Comparison of ENCODE assay signal across 20 cellular contexts in the genomic region with DNA sequence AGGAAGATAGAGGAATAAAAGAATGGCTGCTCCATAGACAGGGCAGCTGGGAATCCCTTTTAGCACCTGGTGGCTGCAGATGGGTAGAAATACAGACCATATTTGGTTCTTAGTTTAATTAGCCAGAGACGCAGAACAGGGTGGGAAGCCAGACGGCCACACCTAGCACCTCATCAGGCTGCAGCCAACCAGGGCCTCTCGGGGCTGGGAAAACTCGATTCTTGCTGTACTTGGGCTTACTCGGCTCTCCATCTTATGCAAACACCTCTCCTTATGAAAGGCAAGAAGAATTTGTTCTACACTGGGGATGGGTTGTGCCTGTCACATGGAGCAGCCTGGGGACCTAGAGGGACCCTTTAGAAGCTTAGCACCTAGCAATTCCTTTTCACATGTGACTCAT. TPM values are rescaled to one million over a fixed set of nuclear protein-coding genes. Genes with fewer than 3 reads are reported as not detected.
A peak's percentile ranks its signal among the peaks of the same experiment; 100 is the strongest.
DNase-seq lines count a peak whose midpoint lies in the region; ATAC-seq and TF ChIP-seq lines count a peak whose summit lies in the region.
"Had no signal": no experiment of that assay in that cellular context is flagged by ENCODE, and none has a peak within 500 bp of the region (broad histone marks: within the 10 kb centered on the region; RNA-seq: fewer than 3 reads in every experiment).

No MANE protein-coding gene starts in this region.

- ATAC-seq in PC-3 (peak; percentile 56), foreskin keratinocyte (peak; percentile 53), GM18517 (IDR thresholded peaks at IDR 0.05; ENCODE audit: unreplicated experiment) (no peak), GM21423 (IDR thresholded peaks at IDR 0.05; ENCODE audit: unreplicated experiment) (no peak)
- ATAC-seq: body of pancreas, K562 had no signal

- H2AK5ac ChIP-seq in trophoblast cell (ENCODE audit: low read length): no peak overlapping the region

- H3K18ac ChIP-seq in trophoblast cell (ENCODE audit: low read length): no peak overlapping the region

- intact Hi-C loops in PC-3 (cut with micrococcal nuclease): no loop called here

- no peaks in the 10 kb centered on the region for H3K36me3 ChIP-seq in PC-3 (ENCODE audit: low read depth, low read length)
- no peaks in the 10 kb centered on the region for H3K36me3 ChIP-seq in trophoblast cell (ENCODE audit: control insufficient read depth in 1 of 2, insufficient read depth in 2 of 2, low read length in 2 of 2)
- H3K36me3 ChIP-seq: BE2C, upper lobe of left lung had no signal

- H3K4me3 ChIP-seq in PC-3 (ENCODE audit: low read length) (peak overlapping the region; percentile 37; the same call in 1 of the 2 replicates), trophoblast cell (ENCODE audit: low read depth, low read length) (no peak overlapping the region)
- H3K4me3 ChIP-seq: body of pancreas, K562 had no signal

- no peak overlapping the region for H3K4me3 Mint-ChIP-seq in endothelial cell (ENCODE audit: unreplicated experiment)

- H3K27ac ChIP-seq in PC-3 (ENCODE audit: low read length): no peak overlapping the region
- H3K27ac ChIP-seq in foreskin keratinocyte: no peak overlapping the region
- no peak overlapping the region for H3K27ac ChIP-seq in trophoblast cell (ENCODE audit: low read depth, low read length)
- H3K27ac ChIP-seq: body of pancreas, upper lobe of left lung had no signal

- no peak overlapping the region for H4K12ac ChIP-seq in trophoblast cell (ENCODE audit: low read depth, low read length)

- H3K79me2 ChIP-seq in PC-3 (ENCODE audit: low read length) (no peaks in the 10 kb centered on the region), trophoblast cell (ENCODE audit: control insufficient read depth, insufficient read depth, low read length, poor library complexity) (no peaks in the 10 kb centered on the region)

- H3K23ac ChIP-seq in trophoblast cell (ENCODE audit: low read length): no peak overlapping the region

- POLR2A ChIA-PET in PC-3 (lab: Charles Lee; ENCODE audit: unreplicated experiment): no interaction called here

- H3K27me3 ChIP-seq in PC-3 (ENCODE audit: low read length): no peaks in the 10 kb centered on the region
- no peaks in the 10 kb centered on the region for H3K27me3 ChIP-seq in foreskin keratinocyte
- no peaks in the 10 kb centered on the region for H3K27me3 ChIP-seq in trophoblast cell (ENCODE audit: insufficient read depth, low read length)
- H3K27me3 ChIP-seq: BE2C, body of pancreas, upper lobe of left lung had no signal

- H3K4me1 Mint-ChIP-seq in endothelial cell (ENCODE audit: unreplicated experiment): peaks cover 7% of the 10 kb centered on the region

- no peaks in the 10 kb centered on the region for H3F3A ChIP-seq in PC-3 (ENCODE audit: low read length, unreplicated experiment)

- H3K14ac ChIP-seq in trophoblast cell (ENCODE audit: low read length): no peak overlapping the region

- no peak overlapping the region for H4K8ac ChIP-seq in trophoblast cell (ENCODE audit: low read depth, low read length)

- no peak overlapping the region for H3K4ac ChIP-seq in trophoblast cell (ENCODE audit: low read depth, low read length)

- H3K36me3 Mint-ChIP-seq in endothelial cell (ENCODE audit: low read depth, unreplicated experiment): no peaks in the 10 kb centered on the region

- peaks cover 4% of the 10 kb centered on the region for H3K79me1 ChIP-seq in trophoblast cell (ENCODE audit: low read length)

- BruUV-seq in PC-3 (replicated peaks; lab: Mats Ljungman, UMichigan): no TSS peak

- H4K91ac ChIP-seq in trophoblast cell (ENCODE audit: low read depth, low read length): no peak overlapping the region

- H2BK12ac ChIP-seq in trophoblast cell (ENCODE audit: low read length): no peak overlapping the region

- no peak overlapping the region for H2BK5ac ChIP-seq in trophoblast cell (ENCODE audit: low read depth, low read length, poor library complexity)

- no peak overlapping the region for H2BK120ac ChIP-seq in trophoblast cell (ENCODE audit: insufficient read depth, low read length, poor library complexity)

- H3K9me3 Mint-ChIP-seq in endothelial cell (ENCODE audit: unreplicated experiment): no peaks in the 10 kb centered on the region

- no peaks in the 10 kb centered on the region for H3K9me2 ChIP-seq in PC-3 (replicated peaks; ENCODE audit: low read length)

- peaks cover 4% of the 10 kb centered on the region for H3K27me3 Mint-ChIP-seq in endothelial cell (ENCODE audit: unreplicated experiment)

- peak overlapping the region; percentile 76 for H3K4me2 ChIP-seq in PC-3 (ENCODE audit: low read length)
- H3K4me2 ChIP-seq in trophoblast cell (ENCODE audit: low read length): peak overlapping the region; percentile 23

- CTCF ChIA-PET in PC-3 (lab: Charles Lee): no interaction called here

- DNase-seq in HT-29 (ENCODE audit: low spot score) (peak; percentile 64), PC-3 (peak; percentile 5), foreskin keratinocyte (peak in 1 of 2 donors; percentile 36), trophoblast cell (no peak), mucosa of gallbladder (ENCODE audit: low spot score) (no peak), endothelial cell (ENCODE audit: low spot score) (no peak)
- DNase-seq: activated CD4-positive, alpha-beta T cell treated with anti-CD3 and anti-CD28 coated beads, Interleukin-2, amount 50 U/mL, for 4 hours; activated naive CD4-positive, alpha-beta T cell treated with anti-CD3 and anti-CD28 coated beads, Interleukin-2, amount 50 U/mL, for 16 hours; BE2C; body of pancreas; DMS79; NCI-H1417 treated with DMSO at 0.1 percent for 48 hours; NCI-H446 treated with DMSO at 0.1 percent for 48 hours; OCI-M1; stimulated activated CD4-positive, alpha-beta T cell treated with anti-CD3 and anti-CD28 coated beads, Interleukin-15, amount 100 ng/mL, for 24 hours; stimulated activated naive CD4-positive, alpha-beta T cell treated with Interleukin-2 at 50 U/mL for 16 hours had no signal

- H3K9ac ChIP-seq in PC-3 (ENCODE audit: low read length) (no peak overlapping the region), trophoblast cell (ENCODE audit: low read length) (no peak overlapping the region)

- H3K4me1 ChIP-seq in PC-3 (ENCODE audit: insufficient read depth, low read length) (peaks cover 6% of the 10 kb centered on the region; the same call in 1 of the 2 replicates), foreskin keratinocyte (no peaks in the 10 kb centered on the region), trophoblast cell (ENCODE audit: control insufficient read depth in 1 of 2, insufficient read depth in 2 of 2, low read length in 2 of 2) (peaks cover 11 to 12% of the 10 kb centered on the region in 2 experiments)

- H3K27ac Mint-ChIP-seq in endothelial cell (ENCODE audit: unreplicated experiment): no peak overlapping the region

- no peaks in the 10 kb centered on the region for H4K20me1 ChIP-seq in PC-3 (ENCODE audit: low read length)

- H3K9me3 ChIP-seq in PC-3 (ENCODE audit: low read length) (no peaks in the 10 kb centered on the region), trophoblast cell (ENCODE audit: insufficient read depth, low read depth, low read length) (no peaks in the 10 kb centered on the region)
- H3K9me3 ChIP-seq: BE2C, body of pancreas, upper lobe of left lung had no signal

- TF ChIP-seq CTCF in PC-3 (conservative IDR thresholded peaks at IDR 0.05; ENCODE audit: low read depth, low read length) (no peak), foreskin keratinocyte (conservative IDR thresholded peaks at IDR 0.05) (no peak), endothelial cell (IDR thresholded peaks at IDR 0.05; ENCODE audit: unreplicated experiment) (no peak)

- WGBS in trophoblast cell (ENCODE audit: extremely low coverage, insufficient coverage, insufficient read length): no CpG with 5 or more reads among the region's 5 CpGs

- H2AFZ ChIP-seq in PC-3 (ENCODE audit: low read length) (0 out of 2 replicates have a peak overlapping the region, but pooled peaks have one; percentile 5), trophoblast cell (ENCODE audit: insufficient read depth, low read length, poor library complexity) (no peak overlapping the region)

RNA-seq across cellular contexts. Expression of gene IRAK1, which starts 19.7 kb away (rescaled TPM):
- total RNA-seq in HT-29 (2014; rRNA removed; shearing (Covaris generic)): 536 and 557 TPM in 2 replicates
- total RNA-seq in PC-3 (2014; rRNA removed) (366 and 427 TPM in 2 replicates), foreskin keratinocyte (161 and 174 TPM in 2 replicates), mucosa of gallbladder (108 TPM), endothelial cell (ENCODE audit: unreplicated experiment) (89.9 TPM)
- polyA plus RNA-seq in foreskin keratinocyte: 168 and 175 TPM in 2 replicates
- 31.0 and 31.6 TPM in 2 replicates for polyA plus RNA-seq in trophoblast cell (2013)

RNA-seq across cellular contexts. Expression of gene TMEM187, which starts 27.5 kb away (rescaled TPM):
- total RNA-seq in HT-29 (2014; rRNA removed; shearing (Covaris generic)): 21.4 and 23.4 TPM in 2 replicates
- 10.6 and 12.4 TPM in 2 replicates for total RNA-seq in PC-3 (2014; rRNA removed)
- 3.9 TPM in 2 replicates for total RNA-seq in foreskin keratinocyte
- 5.0 and 5.4 TPM in 2 replicates for polyA plus RNA-seq in foreskin keratinocyte
- polyA plus RNA-seq in trophoblast cell (2013): 4.9 and 5.0 TPM in 2 replicates
- 14.4 TPM for total RNA-seq in mucosa of gallbladder
- total RNA-seq in endothelial cell (ENCODE audit: unreplicated experiment): 12.0 TPM

RNA-seq across cellular contexts. Expression of gene HCFC1, which starts 28.4 kb away (rescaled TPM):
- total RNA-seq in HT-29 (2014; rRNA removed; shearing (Covaris generic)): 106 and 124 TPM in 2 replicates
- 66.9 and 94.0 TPM in 2 replicates for total RNA-seq in PC-3 (2014; rRNA removed)
- total RNA-seq in foreskin keratinocyte: 42.9 and 46.0 TPM in 2 replicates
- 22.0 and 23.2 TPM in 2 replicates for polyA plus RNA-seq in foreskin keratinocyte
- polyA plus RNA-seq in trophoblast cell (2013): 47.6 and 50.4 TPM in 2 replicates
- total RNA-seq in mucosa of gallbladder: 69.5 TPM
- total RNA-seq in endothelial cell (ENCODE audit: unreplicated experiment): 74.6 TPM

RNA-seq across cellular contexts. Expression of gene RENBP, which starts 55.6 kb away (rescaled TPM):
- 0.08 and 0.91 TPM in 2 replicates for total RNA-seq in HT-29 (2014; rRNA removed; shearing (Covaris generic))
- 3.7 TPM in 1 of 2 replicates, not detected in the other for total RNA-seq in PC-3 (2014; rRNA removed)
- total RNA-seq in foreskin keratinocyte: 0.14 and 0.20 TPM in 2 replicates
- 0.19 and 0.36 TPM in 2 replicates for polyA plus RNA-seq in foreskin keratinocyte
- 0.82 and 0.94 TPM in 2 replicates for polyA plus RNA-seq in trophoblast cell (2013)
- total RNA-seq in mucosa of gallbladder: 19.5 TPM
- 19.3 TPM for total RNA-seq in endothelial cell (ENCODE audit: unreplicated experiment)

Comparison
In these comparisons a context has a peak if more than half of its experiments do, and no peak if none do; other contexts are left out.
1. DNase-seq: peak in HT-29 (single experiment) and PC-3 (single experiment); none in trophoblast cell (0 of 2), mucosa of gallbladder (single experiment) and endothelial cell (single experiment).
2. ATAC-seq: peak in PC-3 (single experiment) and foreskin keratinocyte (single experiment); none in GM18517 (single experiment) and GM21423 (single experiment).